ENCODE assay signal across 17 cellular contexts in the genomic region with DNA sequence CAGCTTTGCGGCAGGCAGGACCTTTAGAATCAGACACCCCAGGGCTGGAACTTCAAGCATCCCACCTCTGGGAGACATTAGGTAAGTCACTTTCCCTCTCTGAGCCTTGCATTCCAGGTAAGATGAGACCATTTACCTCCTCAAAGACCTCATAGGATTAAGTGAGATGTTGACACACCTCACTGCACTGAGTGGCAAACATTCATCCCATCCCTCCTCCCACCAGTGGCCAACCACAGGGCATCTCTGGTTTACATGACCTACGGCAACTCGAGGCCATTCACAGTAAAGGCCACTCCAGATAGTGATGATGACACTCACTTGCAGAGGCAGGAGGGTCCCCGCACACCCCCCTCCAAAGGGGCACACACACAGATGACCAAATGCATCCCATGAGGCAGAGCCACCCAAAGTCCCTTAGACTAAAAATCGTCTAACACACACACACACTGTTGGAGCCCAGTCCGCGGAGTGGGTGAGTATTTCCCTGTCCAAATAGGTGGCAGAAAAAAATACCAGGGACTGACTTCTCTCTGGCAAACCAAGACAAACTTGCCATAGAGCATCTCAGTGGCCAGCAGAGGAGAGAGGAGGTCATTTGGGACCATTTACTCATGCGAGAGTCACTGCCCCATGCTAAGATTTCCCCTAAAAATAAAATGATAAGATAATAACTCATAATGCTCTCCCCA.
DNase-seq lines count a peak whose midpoint lies in the region; ATAC-seq and TF ChIP-seq lines count a peak whose summit lies in the region.
"Had no signal": no experiment of that assay in that cellular context is flagged by ENCODE, and none has a peak within 500 bp of the region (broad histone marks: within the 10 kb centered on the region; RNA-seq: fewer than 3 reads in every experiment).

No MANE protein-coding gene starts in this region.

- no peaks in the 10 kb centered on the region for H3K9me2 ChIP-seq in GM23248 (ENCODE audit: insufficient read depth)

- no peak overlapping the region for H2BK120ac ChIP-seq in neuronal stem cell (ENCODE audit: low read depth, low read length)

- BruUV-seq in Panc1 (replicated peaks; lab: Mats Ljungman, UMichigan): no TSS peak

- no peak overlapping the region for H3K23ac ChIP-seq in neuronal stem cell (ENCODE audit: low read depth, low read length, poor library complexity)

- H2AFZ ChIP-seq in GM23248 (no peak overlapping the region), neuronal stem cell (ENCODE audit: low read length) (peak overlapping the region; percentile 82)

- peak overlapping the region; percentile 1 for H2BK12ac ChIP-seq in neuronal stem cell (ENCODE audit: low read length)

- H3K27me3 ChIP-seq in GM23248 (replicated peaks; ENCODE audit: insufficient read depth): no peaks in the 10 kb centered on the region
- no peaks in the 10 kb centered on the region for H3K27me3 ChIP-seq in Panc1 (ENCODE audit: control insufficient read depth, insufficient read depth, low read length)
- no peaks in the 10 kb centered on the region for H3K27me3 ChIP-seq in neuronal stem cell (ENCODE audit: control insufficient read depth in 3 of 3, insufficient read depth in 3 of 3, low read depth in 1 of 3, low read length in 3 of 3)
- H3K27me3 ChIP-seq in right atrium auricular region: no peaks in the 10 kb centered on the region
- H3K27me3 ChIP-seq: pancreas, tibial nerve had no signal

- H3K18ac ChIP-seq in neuronal stem cell (ENCODE audit: low read length): peak overlapping the region; percentile 84

- H3K79me2 ChIP-seq in GM23248 (ENCODE audit: insufficient read depth): peaks cover 69% of the 10 kb centered on the region

- H3K4me3 Mint-ChIP-seq in activated naive CD4-positive, alpha-beta T cell treated with anti-CD3 and anti-CD28 coated beads for 36 hours: no peak overlapping the region
- H3K4me3 Mint-ChIP-seq: activated T-helper 17 cell treated with anti-CD3 and anti-CD28 coated beads, Interleukin-2, amount 50 U/mL, for 72 hours; dendritic cell treated with granulocyte-macrophage colony-stimulating factor and Interleukin-4, amounts not matched to agents 40 ng/mL and 50 ng/mL, for 4 days; stimulated activated naive B cell treated with anti-CD40 and anti-IgM and Interleukin-4, amounts not matched to agents 10 μg/mL and 1 μg/mL and 100 μg/mL, for 72 hours had no signal

- in situ Hi-C loops in GM23248 (cut with MboI): loop anchor here (25.0 kb wide), 1 partner anchor 787 kb away; no protein-coding TSS in a partner anchor
- in situ Hi-C loops in Panc1 (cut with HindIII; ENCODE audit: low pct_unique_long_range_greater_than_20kb, low sequenced_read_pairs): no loop called here

- WGBS in GM23248 (ENCODE audit: low coverage in 1 of 2, low lambda C conversion rate in 2 of 2, missing lambda C conversion rate in 2 of 2), 2 experiments: 60 to 66% methylated on average over 8 of the region's 8 CpGs
- no CpG with 5 or more reads among the region's 8 CpGs for WGBS in neuronal stem cell (ENCODE audit: extremely low coverage in 2 of 2, insufficient read length in 2 of 2, insufficient replicate concordance in 1 of 2), 2 donors

- no peaks in the 10 kb centered on the region for H4K20me1 ChIP-seq in GM23248 (ENCODE audit: insufficient read depth)

- POLR2A ChIA-PET in Panc1 (lab: Charles Lee): interaction anchor here (0.6 kb wide), 1 partner anchor 110 kb away, joined by 3 read pairs; no protein-coding TSS in a partner anchor

- H3K4me3 ChIP-seq in GM23248 (no peak overlapping the region), Panc1 (ENCODE audit: low read depth in 2 of 2, low read length in 2 of 2) (no peak overlapping the region), fibroblast of mammary gland (ENCODE audit: control insufficient read depth, low read depth, low read length) (no peak overlapping the region), neuronal stem cell (ENCODE audit: low read length in 2 of 2) (no peak overlapping the region), right atrium auricular region (no peak overlapping the region)
- H3K4me3 ChIP-seq: left ventricle myocardium inferior, pancreas, sigmoid colon, tibial nerve had no signal

- H3K27ac ChIP-seq in GM23248 (no peak overlapping the region), Panc1 (ENCODE audit: low read length) (peak overlapping the region; percentile 60), neuronal stem cell (replicated peaks; ENCODE audit: low read length) (peak overlapping the region; percentile 87), right atrium auricular region (no peak overlapping the region)
- H3K27ac ChIP-seq: left ventricle myocardium inferior, pancreas, sigmoid colon had no signal

- no peak overlapping the region for H3K27ac Mint-ChIP-seq in activated naive CD4-positive, alpha-beta T cell treated with anti-CD3 and anti-CD28 coated beads for 36 hours
- H3K27ac Mint-ChIP-seq: activated T-helper 17 cell treated with anti-CD3 and anti-CD28 coated beads, Interleukin-2, amount 50 U/mL, for 72 hours; dendritic cell treated with granulocyte-macrophage colony-stimulating factor and Interleukin-4, amounts not matched to agents 40 ng/mL and 50 ng/mL, for 4 days; stimulated activated naive B cell treated with anti-CD40 and anti-IgM and Interleukin-4, amounts not matched to agents 10 μg/mL and 1 μg/mL and 100 μg/mL, for 72 hours had no signal

- CTCF ChIA-PET in Panc1 (lab: Charles Lee): no interaction called here
- CTCF ChIA-PET in activated naive CD4-positive, alpha-beta T cell treated with anti-CD3 and anti-CD28 coated beads for 36 hours (lab: Charles Lee): interaction anchor here (1.1 kb wide), 1 partner anchor 150 kb away, joined by 3 read pairs; no protein-coding TSS in a partner anchor

- DNase-seq in GM23248: peak; percentile 31
- no peak for DNase-seq in Panc1 (ENCODE audit: low read depth, low spot score)
- peak; percentile 48 for DNase-seq in fibroblast of mammary gland (ENCODE audit: low read depth)
- DNase-seq in neuronal stem cell (ENCODE audit: low spot score): no peak
- DNase-seq in dermis blood vessel endothelial cell: no peak
- DNase-seq in activated naive CD4-positive, alpha-beta T cell treated with anti-CD3 and anti-CD28 coated beads for 36 hours: no peak
- DNase-seq in activated CD4-positive, CD25-positive, alpha-beta regulatory T cell (lab: John Stamatoyannopoulos, UW): no peak
- no peak for DNase-seq in right atrium auricular region (ENCODE audit: low spot score)
- DNase-seq: activated CD4-positive, alpha-beta T cell treated with anti-CD3 and anti-CD28 coated beads for 4 hours; left ventricle myocardium inferior; NCI-H1436; pancreas; sigmoid colon; stimulated activated naive B cell treated with anti-CD40 and anti-IgM and Interleukin-4, amounts not matched to agents 10 μg/mL and 1 μg/mL and 100 μg/mL, for 72 hours had no signal

- H3K79me1 ChIP-seq in neuronal stem cell (ENCODE audit: low read depth, low read length): peaks cover 5% of the 10 kb centered on the region

- H3K4ac ChIP-seq in neuronal stem cell (ENCODE audit: low read length): no peak overlapping the region

- H2AK5ac ChIP-seq in neuronal stem cell (ENCODE audit: low read depth, low read length): peak overlapping the region; percentile 87

- H3K9ac ChIP-seq in GM23248 (no peak overlapping the region), neuronal stem cell (ENCODE audit: low read depth, low read length, poor library complexity) (no peak overlapping the region)

- H3K4me2 ChIP-seq in GM23248 (ENCODE audit: unreplicated experiment): no peak overlapping the region
- peak overlapping the region; percentile 66 for H3K4me2 ChIP-seq in neuronal stem cell (ENCODE audit: insufficient read depth, low read length, poor library complexity, severe bottlenecking)

- intact Hi-C loops in Panc1 (cut with micrococcal nuclease; ENCODE audit: unreplicated experiment): no loop called here
- intact Hi-C loops in activated naive CD4-positive, alpha-beta T cell treated with anti-CD3 and anti-CD28 coated beads for 36 hours (cut with micrococcal nuclease): no loop called here

- H3K9me3 ChIP-seq in GM23248 (ENCODE audit: low read depth) (no peaks in the 10 kb centered on the region), Panc1 (ENCODE audit: control insufficient read depth, insufficient read depth, low read depth, low read length) (no peaks in the 10 kb centered on the region), neuronal stem cell (replicated peaks in 1 of 2; ENCODE audit: control insufficient read depth in 2 of 2, insufficient read depth in 1 of 2, low read depth in 1 of 2, low read length in 2 of 2) (no peaks in the 10 kb centered on the region), right atrium auricular region (no peaks in the 10 kb centered on the region)
- H3K9me3 ChIP-seq: left ventricle myocardium inferior, pancreas, sigmoid colon, tibial nerve had no signal

- H4K8ac ChIP-seq in neuronal stem cell (ENCODE audit: low read depth, low read length): no peak overlapping the region

- ATAC-seq in Panc1: no peak
- ATAC-seq: activated T-helper 17 cell treated with anti-CD3 and anti-CD28 coated beads, Interleukin-2, amount 50 U/mL, for 72 hours; pancreas; stimulated activated naive B cell treated with anti-CD40 and anti-IgM and Interleukin-4, amounts not matched to agents 10 μg/mL and 1 μg/mL and 100 μg/mL, for 72 hours had no signal

- TF ChIP-seq CTCF in Panc1 (IDR thresholded peaks at IDR 0.05) (no peak), fibroblast of mammary gland (conservative IDR thresholded peaks at IDR 0.05; ENCODE audit: control insufficient read depth, insufficient read depth, low read depth, low read length) (no peak), right atrium auricular region (IDR thresholded peaks at IDR 0.05) (no peak)

- H3K14ac ChIP-seq in neuronal stem cell (ENCODE audit: low read length): no peak overlapping the region

- H3K36me3 ChIP-seq in GM23248 (ENCODE audit: low read depth) (no peaks in the 10 kb centered on the region), Panc1 (ENCODE audit: control insufficient read depth, insufficient read depth, low read length) (no peaks in the 10 kb centered on the region), neuronal stem cell (replicated peaks in 1 of 2; ENCODE audit: control insufficient read depth in 2 of 2, insufficient read depth in 2 of 2, low read length in 2 of 2) (no peaks in the 10 kb centered on the region), right atrium auricular region (no peaks in the 10 kb centered on the region)
- H3K36me3 ChIP-seq: left ventricle myocardium inferior, pancreas, sigmoid colon, tibial nerve had no signal

- H2BK5ac ChIP-seq in neuronal stem cell (ENCODE audit: low read length): peak overlapping the region; percentile 77

- no peaks in the 10 kb centered on the region for H3K9me3 Mint-ChIP-seq in activated naive CD4-positive, alpha-beta T cell treated with anti-CD3 and anti-CD28 coated beads for 36 hours
- H3K9me3 Mint-ChIP-seq: activated T-helper 17 cell treated with anti-CD3 and anti-CD28 coated beads, Interleukin-2, amount 50 U/mL, for 72 hours; dendritic cell treated with granulocyte-macrophage colony-stimulating factor and Interleukin-4, amounts not matched to agents 40 ng/mL and 50 ng/mL, for 4 days; stimulated activated naive B cell treated with anti-CD40 and anti-IgM and Interleukin-4, amounts not matched to agents 10 μg/mL and 1 μg/mL and 100 μg/mL, for 72 hours had no signal

- no peaks in the 10 kb centered on the region for H3K36me3 Mint-ChIP-seq in activated naive CD4-positive, alpha-beta T cell treated with anti-CD3 and anti-CD28 coated beads for 36 hours (ENCODE audit: low read depth)
- H3K36me3 Mint-ChIP-seq: stimulated activated naive B cell treated with anti-CD40 and anti-IgM and Interleukin-4, amounts not matched to agents 10 μg/mL and 1 μg/mL and 100 μg/mL, for 72 hours had no signal

- no peaks in the 10 kb centered on the region for H3F3A ChIP-seq in GM23248 (ENCODE audit: insufficient read depth)

- peaks cover 13% of the 10 kb centered on the region for H3K27me3 Mint-ChIP-seq in activated naive CD4-positive, alpha-beta T cell treated with anti-CD3 and anti-CD28 coated beads for 36 hours (ENCODE audit: low read depth)

- no peaks in the 10 kb centered on the region for H3K4me1 Mint-ChIP-seq in activated naive CD4-positive, alpha-beta T cell treated with anti-CD3 and anti-CD28 coated beads for 36 hours (ENCODE audit: low read depth)
- H3K4me1 Mint-ChIP-seq: stimulated activated naive B cell treated with anti-CD40 and anti-IgM and Interleukin-4, amounts not matched to agents 10 μg/mL and 1 μg/mL and 100 μg/mL, for 72 hours had no signal

- no peak overlapping the region for H2BK15ac ChIP-seq in neuronal stem cell (ENCODE audit: low read length)

- no peak overlapping the region for H4K91ac ChIP-seq in neuronal stem cell (ENCODE audit: low read depth, low read length, poor library complexity)

- H3K4me1 ChIP-seq in GM23248 (ENCODE audit: insufficient read depth): no peaks in the 10 kb centered on the region
- H3K4me1 ChIP-seq in Panc1 (ENCODE audit: control insufficient read depth, insufficient read depth, low read length): peaks cover 98% of the 10 kb centered on the region
- H3K4me1 ChIP-seq in neuronal stem cell (ENCODE audit: control insufficient read depth in 2 of 2, insufficient read depth in 1 of 2, low read depth in 1 of 2, low read length in 2 of 2): peaks cover 13 to 49% of the 10 kb centered on the region in 2 donors
- no peaks in the 10 kb centered on the region for H3K4me1 ChIP-seq in right atrium auricular region
- H3K4me1 ChIP-seq: left ventricle myocardium inferior, sigmoid colon had no signal

Comparison
In these comparisons a context has a peak if more than half of its experiments do, and no peak if none do; other contexts are left out.
1. DNase-seq: peak in GM23248 (single experiment) and fibroblast of mammary gland (single experiment); none in Panc1 (single experiment), neuronal stem cell (single experiment), dermis blood vessel endothelial cell (single experiment), activated naive CD4-positive, alpha-beta T cell treated with anti-CD3 and anti-CD28 coated beads for 36 hours (single experiment), activated CD4-positive, CD25-positive, alpha-beta regulatory T cell (0 of 4) and right atrium auricular region (single experiment).
2. H3K27ac ChIP-seq: peak in Panc1 (single experiment) and neuronal stem cell (single experiment); none in GM23248 (single experiment) and right atrium auricular region (0 of 2).